Comparison of ENCODE assay signal across 8 cellular contexts in genomic region chr1:56578664-56578962, GRCh38. TPM values are rescaled to one million over a fixed set of nuclear protein-coding genes. Genes with fewer than 3 reads are reported as not detected.
DNase-seq lines count a peak whose midpoint lies in the region; ATAC-seq and TF ChIP-seq lines count a peak whose summit lies in the region.

No MANE protein-coding gene starts in this region.

- DNase-seq in BJ (ENCODE audit: low read depth) (no peak), brain microvascular endothelial cell (no peak), right lobe of liver (peak in 1 of 3 donors; percentile 38), transverse colon (no peak), dermis blood vessel endothelial cell (no peak), putamen (ENCODE audit: low spot score) (no peak), NCI-H187 treated with DMSO at 0.1 percent for 48 hours (lab: John Stamatoyannopoulos, UW) (no peak)

- in situ Hi-C loops in brain microvascular endothelial cell (cut with HindIII; ENCODE audit: low pct_ligation_motif_present, low sequenced_read_pairs), result no loop called here
- in situ Hi-C loops in transverse colon (cut with MboI; ENCODE audit: low pct_ligation_motif_present in 1 of 4, low pct_unique_long_range_greater_than_20kb in 1 of 4, low sequenced_read_pairs in 3 of 4), result loop anchor here in 3 of 4 donors (25.0 kb wide), 4 partner anchors 166 to 1441 kb away; no protein-coding TSS in a partner anchor

- TF ChIP-seq POLR2A in right lobe of liver (IDR thresholded peaks at IDR 0.05) (no peak), transverse colon (IDR thresholded peaks at IDR 0.05) (no peak)

- 2% methylated on average over 12 of the region's 33 CpGs for WGBS in right lobe of liver (ENCODE audit: insufficient coverage, low coverage, low lambda C conversion rate, missing lambda C conversion rate)
- no CpG with 5 or more reads among the region's 33 CpGs for WGBS in transverse colon (ENCODE audit: low coverage in 1 of 2), 2 donors

- no peak for TF ChIP-seq CTCF in BJ (IDR thresholded peaks at IDR 0.05; ENCODE audit: insufficient read depth, low read depth, low read length)
- no peak for TF ChIP-seq CTCF in brain microvascular endothelial cell (IDR thresholded peaks at IDR 0.05; ENCODE audit: low read depth, low read length, missing control alignments)
- TF ChIP-seq CTCF in right lobe of liver (IDR thresholded peaks at IDR 0.05), result no peak
- TF ChIP-seq CTCF in transverse colon (IDR thresholded peaks at IDR 0.05), result no peak

- CTCF ChIA-PET in BJ (lab: Yijun Ruan, JAX), result interaction anchor here (1.0 to 1.8 kb wide), 5 partner anchors 15 to 1294 kb away, joined by 3 to 8 read pairs (median 4); no protein-coding TSS in a partner anchor

- H3K9me3 ChIP-seq in right lobe of liver (no peaks in the 10 kb centered on the region), transverse colon (no peaks in the 10 kb centered on the region)

- no peak for TF ChIP-seq EP300 in transverse colon (IDR thresholded peaks at IDR 0.05; ENCODE audit: low read depth)

- H3K27ac ChIP-seq in brain microvascular endothelial cell (peak overlapping the region; percentile 60), right lobe of liver (peak overlapping the region; percentile 97 to 99 (median 99)), transverse colon (peak overlapping the region; percentile 91 to 98 (median 95))

- H3K4me3 ChIP-seq in BJ (ENCODE audit: low read depth, low read length) (peak overlapping the region; percentile 88), brain microvascular endothelial cell (ENCODE audit: low read depth, low read length) (peak overlapping the region; percentile 82), right lobe of liver (peak overlapping the region; percentile 71 to 91 (median 82)), transverse colon (peak overlapping the region; percentile 59 to 98 (median 89))

- ATAC-seq in HG03354 (IDR thresholded peaks at IDR 0.05; ENCODE audit: poor library complexity, severe bottlenecking, unreplicated experiment) (peak; percentile 31), right lobe of liver (peak; percentile 10 to 56 (median 29))

- no peaks in the 10 kb centered on the region for H3K36me3 ChIP-seq in BJ (ENCODE audit: control insufficient read depth, insufficient read depth, low read length)
- no peaks in the 10 kb centered on the region for H3K36me3 ChIP-seq in brain microvascular endothelial cell (replicated peaks)
- no peaks in the 10 kb centered on the region for H3K36me3 ChIP-seq in right lobe of liver
- H3K36me3 ChIP-seq in transverse colon, result no peaks in the 10 kb centered on the region

- POLR2A ChIA-PET in BJ (lab: Charles Lee), result no interaction called here

- H3K27me3 ChIP-seq in BJ (ENCODE audit: control insufficient read depth, insufficient read depth, low read length) (no peaks in the 10 kb centered on the region), brain microvascular endothelial cell (replicated peaks) (no peaks in the 10 kb centered on the region), right lobe of liver (no peaks in the 10 kb centered on the region), transverse colon (no peaks in the 10 kb centered on the region)

- intact Hi-C loops in right lobe of liver (cut with DNase I), result loop anchor here in 1 of 2 donors (5.0 kb wide), 1 partner anchor 126 kb away; no protein-coding TSS in a partner anchor
- intact Hi-C loops in transverse colon (cut with DNase I; ENCODE audit: low total_unique reads), result loop anchor here (10.0 kb wide), 1 partner anchor 394 kb away; no protein-coding TSS in a partner anchor

- peaks cover 0 to 31% (median 1%) of the 10 kb centered on the region in 4 donors for H3K4me1 ChIP-seq in right lobe of liver
- H3K4me1 ChIP-seq in transverse colon, result peaks cover 0 to 32% (median 22%) of the 10 kb centered on the region in 4 donors

RNA-seq across cellular contexts. Expression of gene PLPP3, which starts 0.8 kb away (rescaled TPM):
- 49.7 and 55.4 TPM in 2 replicates for polyA plus RNA-seq in BJ (2011; rRNA removed)
- 30.1 and 31.6 TPM in 2 replicates for polyA minus RNA-seq in BJ (2011; rRNA and poly(A)+ RNA removed)
- total RNA-seq in right lobe of liver (100 to 1,000 TPM in 1 of 6 experiments, 10 to 100 TPM in 5; 47.8 to 118 (median 65.8) TPM), transverse colon (10 to 100 TPM; 51.2 to 75.1 (median 63.3) TPM), dermis blood vessel endothelial cell (39.1 and 49.2 TPM in 2 replicates)
